ENCODE assay signal across 26 cellular contexts in genomic region chr7:155303039-155303593, GRCh38. TPM values are rescaled to one million over a fixed set of nuclear protein-coding genes. Genes with fewer than 3 reads are reported as not detected.
DNase-seq lines count a peak whose midpoint lies in the region; ATAC-seq, FAIRE-seq and TF ChIP-seq lines count a peak whose summit lies in the region.
"Had no signal": no experiment of that assay in that cellular context is flagged by ENCODE, and none has a peak within 500 bp of the region (broad histone marks: within the 10 kb centered on the region; RNA-seq: fewer than 3 reads in every experiment).

No MANE protein-coding gene starts in this region.

- no peak for TF ChIP-seq EP300 in K562 (IDR thresholded peaks at IDR 0.05; ENCODE audit: low read length)

- H3K9me3 ChIP-seq in HUES6 (ENCODE audit: control insufficient read depth, insufficient read depth, low read depth, low read length) (no peaks in the 10 kb centered on the region), K562 (replicated peaks; ENCODE audit: control insufficient read depth, insufficient read depth, low read depth, low read length) (no peaks in the 10 kb centered on the region)
- H3K9me3 ChIP-seq: gastrocnemius medialis, left ventricle myocardium inferior, spleen had no signal

- in situ Hi-C loops in K562 (cut with MboI): no loop called here

- no peak for ATAC-seq in K562
- no peak for ATAC-seq in GM18868 (IDR thresholded peaks at IDR 0.05; ENCODE audit: unreplicated experiment)
- ATAC-seq: gastrocnemius medialis; naive thymus-derived CD4-positive, alpha-beta T cell; PC-3 had no signal

- peaks cover 72% of the 10 kb centered on the region for H3K79me2 ChIP-seq in K562 (ENCODE audit: control insufficient read depth, insufficient read depth, low read length)

- intact Hi-C loops in K562 (cut with micrococcal nuclease): no loop called here

- no peaks in the 10 kb centered on the region for H3K27me3 Mint-ChIP-seq in neural crest cell (ENCODE audit: low read depth)
- H3K27me3 Mint-ChIP-seq: central memory CD8-positive, alpha-beta T cell; type B pancreatic cell had no signal

- H3K36me3 ChIP-seq in HUES6 (ENCODE audit: control insufficient read depth, insufficient read depth, low read length): peaks cover 83% of the 10 kb centered on the region
- peaks cover 94% of the 10 kb centered on the region for H3K36me3 ChIP-seq in K562 (ENCODE audit: control insufficient read depth, insufficient read depth, low read length)

- no peak for TF ChIP-seq RAD21 in K562 (CRISPR knock-in tag; conservative IDR thresholded peaks at IDR 0.05 in 1 of 2, IDR thresholded peaks at IDR 0.05 in 1 of 2)

- H3K4me1 ChIP-seq in HUES6 (ENCODE audit: control insufficient read depth, insufficient read depth, low read length): peaks cover 10% of the 10 kb centered on the region
- H3K4me1 ChIP-seq in K562 (replicated peaks in 1 of 2; ENCODE audit: control insufficient read depth in 2 of 2, insufficient read depth in 2 of 2, low read length in 2 of 2): peaks cover 18 to 29% of the 10 kb centered on the region in 2 experiments

- BruUV-seq in K562 (replicated peaks; lab: Mats Ljungman, UMichigan): no TSS peak

- no peak for FAIRE-seq in K562 (lab: Jason Lieb, UNC)

- no peak overlapping the region for H3K27ac Mint-ChIP-seq in neural crest cell (ENCODE audit: unreplicated experiment)
- H3K27ac Mint-ChIP-seq: type B pancreatic cell had no signal

- H3K27ac ChIP-seq in HUES6 (ENCODE audit: low read depth, low read length): no peak overlapping the region
- H3K27ac ChIP-seq in K562 (ENCODE audit: extremely low read depth, low read depth, low read length): no peak overlapping the region; the same call in 2 of the 3 replicates
- H3K27ac ChIP-seq: gastrocnemius medialis, GM23248, left ventricle myocardium inferior, spleen had no signal

- TF ChIP-seq CTCF in K562 (IDR thresholded peaks at IDR 0.05 in 2 of 3, conservative IDR thresholded peaks at IDR 0.05 in 1 of 3; ENCODE audit: insufficient read depth in 2 of 3, low read depth in 1 of 3, low read length in 3 of 3) (no peak), neural crest cell (conservative IDR thresholded peaks at IDR 0.05) (no peak)

- peaks cover 28% of the 10 kb centered on the region for H3K36me3 Mint-ChIP-seq in neural crest cell (ENCODE audit: low read depth)

- H3K9me3 Mint-ChIP-seq in neural crest cell: no peaks in the 10 kb centered on the region
- H3K9me3 Mint-ChIP-seq: central memory CD8-positive, alpha-beta T cell; type B pancreatic cell had no signal

- H3K4me2 ChIP-seq in K562 (ENCODE audit: insufficient read depth, low read length): no peak overlapping the region

- WGBS in K562 (ENCODE audit: insufficient coverage, low coverage, missing lambda C conversion rate): 71% methylated on average over 10 of the region's 10 CpGs

- POLR2A ChIA-PET in K562 (lab: Yijun Ruan, JAX): interaction anchor here (0.7 kb wide), 1 partner anchor 21 kb away, joined by 3 read pairs; no protein-coding TSS in a partner anchor

- H3K4me3 ChIP-seq in HUES6 (ENCODE audit: low read depth, low read length) (no peak overlapping the region), K562 (no peak overlapping the region)
- H3K4me3 ChIP-seq: gastrocnemius medialis, GM23248, left ventricle myocardium inferior, spleen had no signal

- TF ChIP-seq POLR2A in K562 (conservative IDR thresholded peaks at IDR 0.05): no peak

- peaks cover 12% of the 10 kb centered on the region for H3K9me1 ChIP-seq in K562 (ENCODE audit: control insufficient read depth, insufficient read depth, low read length)

- H4K20me1 ChIP-seq in K562 (replicated peaks; ENCODE audit: control insufficient read depth, insufficient read depth, low read length): peaks cover 73% of the 10 kb centered on the region

- peaks cover 37% of the 10 kb centered on the region for H3K4me1 Mint-ChIP-seq in neural crest cell

- H2AFZ ChIP-seq in K562 (ENCODE audit: low read depth, low read length): no peak overlapping the region
- H2AFZ ChIP-seq: GM23248 had no signal

- CTCF ChIA-PET in K562 (lab: Yijun Ruan, JAX; ENCODE audit: low intra/inter-chr PET ratio): no interaction called here

- H3K27me3 ChIP-seq in HUES6 (ENCODE audit: control insufficient read depth, insufficient read depth, low read length) (no peaks in the 10 kb centered on the region), K562 (ENCODE audit: control insufficient read depth in 2 of 2, insufficient read depth in 2 of 2, low read length in 2 of 2) (no peaks in the 10 kb centered on the region)
- H3K27me3 ChIP-seq: gastrocnemius medialis, spleen had no signal

- peak overlapping the region; percentile 59 for H3K4me3 Mint-ChIP-seq in neural crest cell
- H3K4me3 Mint-ChIP-seq: central memory CD8-positive, alpha-beta T cell; naive thymus-derived CD4-positive, alpha-beta T cell; type B pancreatic cell had no signal

- DNase-seq in ELR (ENCODE audit: low read depth) (peak; percentile 24), K562 (ENCODE audit: extremely low read depth in 1 of 4, low spot score in 3 of 4) (no peak), neural crest cell (ENCODE audit: low read depth, low spot score) (no peak), DMS 273 (lab: John Stamatoyannopoulos, UW; ENCODE audit: unreplicated experiment) (no peak)
- no peak for DNase-seq in activated CD4-positive, alpha-beta T cell treated with anti-CD3 and anti-CD28 coated beads, Interleukin-2, amount 50 U/mL, for 1 hour
- DNase-seq: activated naive CD4-positive, alpha-beta T cell treated with anti-CD3 and anti-CD28 coated beads, Interleukin-2, amount 50 U/mL, for 16 hours; aorta; C1 segment of cervical spinal cord; dermis blood vessel endothelial cell; DMS79 treated with DMSO at 0.1 percent for 48 hours; gastrocnemius medialis; GM23248; left ventricle myocardium inferior; naive thymus-derived CD4-positive, alpha-beta T cell; NCI-H1694 treated with DMSO at 0.1 percent for 48 hours; NCI-H2171; NCI-H510A treated with DMSO at 0.1 percent for 48 hours; PC-3; retina; SHP77; spleen; T-helper 9 cell had no signal

- H3K9ac ChIP-seq in HUES6 (ENCODE audit: low read length): peak overlapping the region; percentile 12
- H3K9ac ChIP-seq in K562 (ENCODE audit: insufficient read depth in 1 of 2, low read depth in 2 of 2, low read length in 2 of 2): peak overlapping the region in 1 of 2 experiments; percentile 64; a peak in 2 of 4 replicates
- H3K9ac ChIP-seq: GM23248 had no signal

TF ChIP-seq in K562, 482 proteins besides CTCF, POLR2A, EP300 and RAD21 (continues in another document):
- TF ChIP-seq HBP1 (CRISPR knock-in tag; IDR thresholded peaks at IDR 0.05) (no peak), ZNF780A (CRISPR knock-in tag; IDR thresholded peaks at IDR 0.05) (no peak), ZBED1 (IDR thresholded peaks at IDR 0.05) (peak; percentile 93; the same call in 1 of the 2 replicates), MCM3 (IDR thresholded peaks at IDR 0.05) (no peak), WHSC1 (IDR thresholded peaks at IDR 0.05; ENCODE audit: low read length) (peak; percentile 91), MLLT1 (IDR thresholded peaks at IDR 0.05) (no peak), ZBTB8A (IDR thresholded peaks at IDR 0.05; ENCODE audit: partially characterized antibody) (no peak), MTF1 (CRISPR knock-in tag; IDR thresholded peaks at IDR 0.05; ENCODE audit: borderline replicate concordance) (no peak), POLR2G (IDR thresholded peaks at IDR 0.05; ENCODE audit: low read depth, low read length) (0 out of 2 replicates have a peak, but pooled peaks have one; percentile 29), RBFOX2 (IDR thresholded peaks at IDR 0.05; ENCODE audit: low read depth, low read length) (peak; percentile 35)

RNA-seq across cellular contexts. Expression of gene INSIG1, which starts 5.4 kb away (rescaled TPM):
- total RNA-seq in K562 (2011; cell fraction: chromatin; rRNA removed; ENCODE audit: low replicate concordance): 622 and 799 TPM in 2 replicates
- total RNA-seq in K562 (2011; cell fraction: nucleolus; rRNA removed): 847 and 892 TPM in 2 replicates
- 1,016 and 1,247 TPM in 2 replicates for total RNA-seq in K562 (2011; cell fraction: nucleoplasm; rRNA removed)
- total RNA-seq in K562 (2014; rRNA removed): 294 and 361 TPM in 2 replicates
- 236 and 238 TPM in 2 replicates for total RNA-seq in K562 (2014; rRNA removed; fragmentation: Illumina TruSeq; extraction: Trizol)
- 173 and 188 TPM in 2 replicates for total RNA-seq in K562 (2015; rRNA removed; fragmentation: Illumina TruSeq; extraction: Trizol)
- 254 and 296 TPM in 2 replicates for total RNA-seq in K562 (2021)
- 625 and 787 TPM in 2 replicates for polyA plus RNA-seq in K562 (2011; rRNA removed)
- polyA plus RNA-seq in K562 (2011; cell fraction: cytosol; rRNA removed): 709 and 1,098 TPM in 2 replicates
- polyA plus RNA-seq in K562 (2011; cell fraction: nucleus; rRNA removed): 446 and 453 TPM in 2 replicates
- 116 and 259 TPM in 2 replicates for polyA plus RNA-seq in K562 (2012)
- polyA plus RNA-seq in K562 (2014; fragmentation: Illumina TruSeq; extraction: Trizol): 188 and 224 TPM in 2 replicates
- polyA plus RNA-seq in K562 (2014; fragmentation: Nextera tagmentation; extraction: Ambion mirVana): 10 to 100 TPM; 57.1 to 69.2 TPM
- 250 and 268 TPM in 2 replicates for polyA plus RNA-seq in K562 (2014; rRNA removed)
- 551 and 619 TPM in 2 replicates for polyA minus RNA-seq in K562 (2011; rRNA and poly(A)+ RNA removed)
- 392 and 408 TPM in 2 replicates for polyA minus RNA-seq in K562 (2011; cell fraction: cytosol; rRNA and poly(A)+ RNA removed)
- 329 and 473 TPM in 2 replicates for polyA minus RNA-seq in K562 (2011; cell fraction: nucleus; rRNA and poly(A)+ RNA removed)
- total RNA-seq in neural crest cell: 80.9 and 81.5 TPM in 2 replicates
